17 cellular contexts compared by ENCODE assay signal in genomic region chr3:36214460-36214859, GRCh38.
"Had no signal": no experiment of that assay in that cellular context is flagged by ENCODE, and none has a peak within 500 bp of the region (broad histone marks: within the 10 kb centered on the region; RNA-seq: fewer than 3 reads in every experiment).

No MANE protein-coding gene starts in this region.

- H3K4me2 ChIP-seq: hepatocyte had no signal

- H3K4me3 ChIP-seq: dorsolateral prefrontal cortex, hepatocyte, prostate gland, skin epidermis, upper lobe of left lung had no signal

- H3K9me3 ChIP-seq: prostate gland, upper lobe of left lung had no signal

- H3K4me1 ChIP-seq: foreskin keratinocyte, prostate gland, upper lobe of left lung had no signal

- H3K27ac ChIP-seq: dorsolateral prefrontal cortex, foreskin keratinocyte, hepatocyte, prostate gland, skin epidermis, upper lobe of left lung had no signal

- H3K27me3 ChIP-seq: hepatocyte, upper lobe of left lung had no signal

- H3K36me3 ChIP-seq: prostate gland, upper lobe of left lung had no signal

- DNase-seq: activated CD4-positive, alpha-beta memory T cell treated with anti-CD3 and anti-CD28 coated beads for 36 hours; activated CD4-positive, alpha-beta T cell treated with anti-CD3 and anti-CD28 coated beads for 36 hours; activated T-cell treated with anti-CD3 and anti-CD28 coated beads for 4 hours; amniotic stem cell; foreskin keratinocyte; midbrain; nucleus accumbens; right cardiac atrium; stimulated activated CD4-positive, alpha-beta T cell treated with anti-CD3 and anti-CD28 coated beads, Interleukin-4, amount 100 ng/mL, for 1 hour; stimulated activated naive CD8-positive, alpha-beta T cell treated with anti-CD3 and anti-CD28 coated beads, Interleukin-15, amount 100 ng/mL, for 72 hours; upper lobe of left lung had no signal

- ATAC-seq: activated CD4-positive, alpha-beta T cell treated with anti-CD3 and anti-CD28 coated beads for 36 hours; foreskin keratinocyte; right cardiac atrium; stimulated activated naive CD8-positive, alpha-beta T cell treated with anti-CD3 and anti-CD28 coated beads, Interleukin-15, amount 100 ng/mL, for 72 hours; WTC11 had no signal

- FAIRE-seq: colon had no signal
